ENCODE assay signal across 12 cellular contexts in genomic region chr18:58534535-58535301, GRCh38.
DNase-seq lines count a peak whose midpoint lies in the region; ATAC-seq and TF ChIP-seq lines count a peak whose summit lies in the region.
"Had no signal": no experiment of that assay in that cellular context is flagged by ENCODE, and none has a peak within 500 bp of the region (broad histone marks: within the 10 kb centered on the region; RNA-seq: fewer than 3 reads in every experiment).

No MANE protein-coding gene starts in this region.

- CTCF ChIA-PET in activated CD8-positive, alpha-beta T cell treated with anti-CD3 and anti-CD28 coated beads for 36 hours (lab: Charles Lee), result interaction anchor here (0.6 to 12.9 kb wide), 4 partner anchors 10 to 232 kb away, joined by 3 to 405 read pairs (median 6); no protein-coding TSS in a partner anchor
- CTCF ChIA-PET in activated CD8-positive, alpha-beta T cell treated with anti-CD3 and anti-CD28 coated beads, Interleukin-2, amount 10 ng/mL, durations not matched to agents 7 days and 5 days (lab: Charles Lee), result interaction anchor here (12.6 kb wide), 1 partner anchor 231 kb away, joined by 415 read pairs; no protein-coding TSS in a partner anchor

- no peaks in the 10 kb centered on the region for H3K36me3 Mint-ChIP-seq in activated CD8-positive, alpha-beta T cell treated with anti-CD3 and anti-CD28 coated beads for 36 hours (ENCODE audit: low read depth)
- no peaks in the 10 kb centered on the region for H3K36me3 Mint-ChIP-seq in activated CD8-positive, alpha-beta T cell treated with anti-CD3 and anti-CD28 coated beads, Interleukin-2, amount 10 ng/mL, durations not matched to agents 7 days and 5 days (ENCODE audit: low read depth)

- peaks cover 8% of the 10 kb centered on the region for H3K27me3 Mint-ChIP-seq in activated CD8-positive, alpha-beta T cell treated with anti-CD3 and anti-CD28 coated beads for 36 hours
- no peaks in the 10 kb centered on the region for H3K27me3 Mint-ChIP-seq in activated CD8-positive, alpha-beta T cell treated with anti-CD3 and anti-CD28 coated beads, Interleukin-2, amount 10 ng/mL, durations not matched to agents 7 days and 5 days (ENCODE audit: low read depth)

- H3K4me1 Mint-ChIP-seq in activated CD8-positive, alpha-beta T cell treated with anti-CD3 and anti-CD28 coated beads for 36 hours (ENCODE audit: low read depth), result peaks cover 32% of the 10 kb centered on the region
- H3K4me1 Mint-ChIP-seq in activated CD8-positive, alpha-beta T cell treated with anti-CD3 and anti-CD28 coated beads, Interleukin-2, amount 10 ng/mL, durations not matched to agents 7 days and 5 days (ENCODE audit: low read depth), result peaks cover 25% of the 10 kb centered on the region

- no peak overlapping the region for H3K4me3 ChIP-seq in psoas muscle

- no peaks in the 10 kb centered on the region for H3K9me3 ChIP-seq in psoas muscle

- H3K36me3 ChIP-seq in psoas muscle (ENCODE audit: insufficient read depth in 1 of 2, low read depth in 1 of 2), result peaks cover 0 to 25% of the 10 kb centered on the region in 2 donors

- no peaks in the 10 kb centered on the region for H3K27me3 ChIP-seq in psoas muscle (ENCODE audit: insufficient read depth in 3 of 3, low read length in 2 of 3)

- POLR2A ChIA-PET in activated CD8-positive, alpha-beta T cell treated with anti-CD3 and anti-CD28 coated beads for 36 hours (lab: Charles Lee), result no interaction called here
- POLR2A ChIA-PET in activated CD8-positive, alpha-beta T cell treated with anti-CD3 and anti-CD28 coated beads, Interleukin-2, amount 10 ng/mL, durations not matched to agents 7 days and 5 days (lab: Charles Lee), result interaction anchor here (1.0 kb wide), 1 partner anchor 11 kb away, joined by 4 read pairs; no protein-coding TSS in a partner anchor

- ATAC-seq in activated CD8-positive, alpha-beta T cell treated with anti-CD3 and anti-CD28 coated beads for 36 hours, result peak; percentile 18
- ATAC-seq in activated CD8-positive, alpha-beta T cell treated with anti-CD3 and anti-CD28 coated beads, Interleukin-2, amount 10 ng/mL, durations not matched to agents 7 days and 5 days, result no peak
- ATAC-seq in GM21737 (IDR thresholded peaks at IDR 0.05; ENCODE audit: unreplicated experiment) (peak; percentile 5), HG03354 (IDR thresholded peaks at IDR 0.05; ENCODE audit: poor library complexity, severe bottlenecking, unreplicated experiment) (peak; percentile 10), psoas muscle (no peak)

- WGBS in psoas muscle, 3 donors, result 75 to 81% (median 79%) methylated on average over 11 of the region's 11 CpGs

- no peak for TF ChIP-seq CTCF in activated CD8-positive, alpha-beta T cell treated with anti-CD3 and anti-CD28 coated beads for 36 hours (IDR thresholded peaks at IDR 0.05)
- TF ChIP-seq CTCF in psoas muscle (IDR thresholded peaks at IDR 0.05) (no peak), GM13976 (IDR thresholded peaks at IDR 0.05; ENCODE audit: borderline replicate concordance, control extremely low read depth, extremely low read depth, insufficient read depth, missing control alignments) (no peak)

- DNase-seq in activated CD8-positive, alpha-beta T cell treated with anti-CD3 and anti-CD28 coated beads for 36 hours, result no peak
- DNase-seq in activated CD8-positive, alpha-beta T cell treated with anti-CD3 and anti-CD28 coated beads, Interleukin-2, amount 10 ng/mL, durations not matched to agents 7 days and 5 days, result no peak
- DNase-seq in psoas muscle (no peak), T-helper 9 cell (no peak), HuH-7 (ENCODE audit: low spot score) (no peak), GM13976 (ENCODE audit: low spot score) (no peak)
- DNase-seq: DMS 273 treated with DMSO at 0.1 percent for 48 hours; effector memory CD4-positive, alpha-beta T cell; NCI-H1930; stimulated activated CD4-positive, alpha-beta T cell treated with anti-CD3 and anti-CD28 coated beads, Interleukin-2, amount 100 ng/mL, for 48 hours had no signal

- H3K4me1 ChIP-seq in psoas muscle, result peaks cover 2% of the 10 kb centered on the region

- intact Hi-C loops in activated CD8-positive, alpha-beta T cell treated with anti-CD3 and anti-CD28 coated beads for 36 hours (cut with micrococcal nuclease), result no loop called here
- intact Hi-C loops in psoas muscle (cut with DNase I), result loop anchor here (5.0 to 10.0 kb wide), 5 partner anchors 58 to 540 kb away; partner anchors contain the start of gene MALT1 (in 1 of the 2)

- peak overlapping the region; percentile 30 for H3K27ac ChIP-seq in psoas muscle

- no peak overlapping the region for H3K4me3 Mint-ChIP-seq in activated CD8-positive, alpha-beta T cell treated with anti-CD3 and anti-CD28 coated beads for 36 hours
- no peak overlapping the region for H3K4me3 Mint-ChIP-seq in activated CD8-positive, alpha-beta T cell treated with anti-CD3 and anti-CD28 coated beads, Interleukin-2, amount 10 ng/mL, durations not matched to agents 7 days and 5 days

- H3K9me3 Mint-ChIP-seq in activated CD8-positive, alpha-beta T cell treated with anti-CD3 and anti-CD28 coated beads for 36 hours, result no peaks in the 10 kb centered on the region
- H3K9me3 Mint-ChIP-seq in activated CD8-positive, alpha-beta T cell treated with anti-CD3 and anti-CD28 coated beads, Interleukin-2, amount 10 ng/mL, durations not matched to agents 7 days and 5 days (ENCODE audit: insufficient read depth), result no peaks in the 10 kb centered on the region

- H3K27ac Mint-ChIP-seq in activated CD8-positive, alpha-beta T cell treated with anti-CD3 and anti-CD28 coated beads for 36 hours, result peak overlapping the region; percentile 31
- H3K27ac Mint-ChIP-seq in activated CD8-positive, alpha-beta T cell treated with anti-CD3 and anti-CD28 coated beads, Interleukin-2, amount 10 ng/mL, durations not matched to agents 7 days and 5 days, result no peak overlapping the region

- in situ Hi-C loops in GM13976 (cut with MboI; ENCODE audit: low sequenced_read_pairs, unreplicated experiment), result loop anchor here (10.0 kb wide), 1 partner anchor 120 kb away; no protein-coding TSS in a partner anchor

Comparison
In these comparisons a context has a peak if more than half of its experiments do, and no peak if none do; other contexts are left out.
1. ATAC-seq: peak in activated CD8-positive, alpha-beta T cell treated with anti-CD3 and anti-CD28 coated beads for 36 hours (single experiment), GM21737 (single experiment) and HG03354 (single experiment); none in activated CD8-positive, alpha-beta T cell treated with anti-CD3 and anti-CD28 coated beads, Interleukin-2, amount 10 ng/mL, durations not matched to agents 7 days and 5 days (single experiment) and psoas muscle (0 of 4).